10 cellular contexts compared by ENCODE assay signal in genomic region chr5:180161420-180162303, GRCh38. TPM values are rescaled to one million over a fixed set of nuclear protein-coding genes. Genes with fewer than 3 reads are reported as not detected.
DNase-seq lines count a peak whose midpoint lies in the region; ATAC-seq lines count a peak whose summit lies in the region.
"Had no signal": no experiment of that assay in that cellular context is flagged by ENCODE, and none has a peak within 500 bp of the region (broad histone marks: within the 10 kb centered on the region; RNA-seq: fewer than 3 reads in every experiment).

No MANE protein-coding gene starts in this region.

- DNase-seq in NCI-H524 (lab: John Stamatoyannopoulos, UW) (peak; percentile 38 to 70), NCI-H524 treated with DMSO at 0.1 percent for 48 hours (lab: John Stamatoyannopoulos, UW) (no peak), NCI-H748 (lab: John Stamatoyannopoulos, UW; ENCODE audit: unreplicated experiment) (peak; percentile 60), left ventricle myocardium superior (no peak), substantia nigra (lab: John Stamatoyannopoulos, UW) (peak in 33 of 49 donors; percentile 26 to 92 (median 60)), NCI-H1048 (lab: John Stamatoyannopoulos, UW) (no peak), GM19240 (ENCODE audit: insufficient read length, low spot score) (no peak)
- DNase-seq: activated CD4-positive, alpha-beta T cell treated with anti-CD3 and anti-CD28 coated beads, Interleukin-2, amount 50 U/mL, for 48 hours had no signal

- intact Hi-C loops in left ventricle myocardium superior (cut with micrococcal nuclease), result no loop called here

- peak overlapping the region; percentile 50 for H3K27ac ChIP-seq in substantia nigra (ENCODE audit: low read depth, low read length, poor library complexity, severe bottlenecking)

- ATAC-seq in left ventricle myocardium superior, result peak; percentile 70
- ATAC-seq in GM19351 (IDR thresholded peaks at IDR 0.05; ENCODE audit: unreplicated experiment), result no peak

RNA-seq across cellular contexts. Expression of gene RASGEF1C, which starts 47.3 kb away (rescaled TPM):
- total RNA-seq in left ventricle myocardium superior, result 0.40 TPM
- total RNA-seq: HT1080 had no signal

Comparison
In these comparisons a context has a peak if more than half of its experiments do, and no peak if none do; other contexts are left out.
1. DNase-seq: peak in NCI-H524 (2 of 2), NCI-H748 (single experiment) and substantia nigra (33 of 49); none in NCI-H524 treated with DMSO at 0.1 percent for 48 hours (single experiment), left ventricle myocardium superior (single experiment), NCI-H1048 (single experiment) and GM19240 (single experiment).